ENCODE assay signal across 34 cellular contexts in genomic region chr12:61523276-61523992, GRCh38.
"Had no signal": no experiment of that assay in that cellular context is flagged by ENCODE, and none has a peak within 500 bp of the region (broad histone marks: within the 10 kb centered on the region; RNA-seq: fewer than 3 reads in every experiment).

No MANE protein-coding gene starts in this region.

- H3K4me3 Mint-ChIP-seq: activated B cell treated with CpG ODN at 0.5 μM for 24 hours; activated CD8-positive, alpha-beta memory T cell treated with anti-CD3 and anti-CD28 coated beads, Interleukin-2, amount 10 ng/mL, durations not matched to agents 7 days and 5 days; activated CD8-positive, alpha-beta T cell treated with anti-CD3 and anti-CD28 coated beads for 36 hours; activated naive CD4-positive, alpha-beta T cell treated with anti-CD3 and anti-CD28 coated beads for 36 hours; activated naive CD4-positive, alpha-beta T cell treated with anti-CD3 and anti-CD28 coated beads, Interleukin-2, amount 50 U/mL, for 24 hours; activated naive CD8-positive, alpha-beta T cell treated with anti-CD3 and anti-CD28 coated beads for 36 hours; activated naive CD8-positive, alpha-beta T cell treated with anti-CD3 and anti-CD28 coated beads, Interleukin-2, amount 50 U/mL, for 24 hours; activated T-helper 1 cell treated with anti-CD3 and anti-CD28 coated beads, Interleukin-12 subunit alpha, Interleukin-12 subunit beta, Interleukin-2, Interleukin-4 antibody, amounts not matched to agents 30 ng/mL and 10 ng/mL and 1 ng/mL, durations not matched to agents 14 hours and 24 hours and 36 hours had no signal

- ATAC-seq: activated CD4-positive, CD25-positive, alpha-beta regulatory T cell treated with anti-CD3 and anti-CD28 coated beads, Interleukin-2, amount 50 U/mL, for 24 hours; activated CD8-positive, alpha-beta memory T cell treated with anti-CD3 and anti-CD28 coated beads, Interleukin-2, amount 10 ng/mL, durations not matched to agents 7 days and 5 days; activated CD8-positive, alpha-beta T cell treated with anti-CD3 and anti-CD28 coated beads for 36 hours; activated naive CD8-positive, alpha-beta T cell treated with anti-CD3 and anti-CD28 coated beads, Interleukin-2, amount 50 U/mL, for 24 hours; body of pancreas; esophagus mucosa had no signal

- H3K27me3 Mint-ChIP-seq: activated B cell treated with CpG ODN at 0.5 μM for 24 hours; activated CD8-positive, alpha-beta memory T cell treated with anti-CD3 and anti-CD28 coated beads, Interleukin-2, amount 10 ng/mL, durations not matched to agents 7 days and 5 days; activated CD8-positive, alpha-beta T cell treated with anti-CD3 and anti-CD28 coated beads for 36 hours; activated naive CD8-positive, alpha-beta T cell treated with anti-CD3 and anti-CD28 coated beads, Interleukin-2, amount 50 U/mL, for 24 hours had no signal

- FAIRE-seq: colon, endometrium, endothelial cell of umbilical vein, frontal cortex had no signal

- H3K9me3 ChIP-seq: adrenal gland, body of pancreas had no signal

- H3K9me3 Mint-ChIP-seq: activated CD8-positive, alpha-beta T cell treated with anti-CD3 and anti-CD28 coated beads for 36 hours; activated naive CD4-positive, alpha-beta T cell treated with anti-CD3 and anti-CD28 coated beads for 36 hours; activated naive CD8-positive, alpha-beta T cell treated with anti-CD3 and anti-CD28 coated beads for 36 hours; activated T-helper 1 cell treated with anti-CD3 and anti-CD28 coated beads, Interleukin-12 subunit alpha, Interleukin-12 subunit beta, Interleukin-2, Interleukin-4 antibody, amounts not matched to agents 30 ng/mL and 10 ng/mL and 1 ng/mL, durations not matched to agents 14 hours and 24 hours and 36 hours had no signal

- H3K4me1 Mint-ChIP-seq: activated B cell treated with CpG ODN at 0.5 μM for 24 hours; activated CD8-positive, alpha-beta memory T cell treated with anti-CD3 and anti-CD28 coated beads, Interleukin-2, amount 10 ng/mL, durations not matched to agents 7 days and 5 days; activated naive CD4-positive, alpha-beta T cell treated with anti-CD3 and anti-CD28 coated beads, Interleukin-2, amount 50 U/mL, for 24 hours; activated naive CD8-positive, alpha-beta T cell treated with anti-CD3 and anti-CD28 coated beads for 36 hours; activated naive CD8-positive, alpha-beta T cell treated with anti-CD3 and anti-CD28 coated beads, Interleukin-2, amount 50 U/mL, for 24 hours had no signal

- H3K4me3 ChIP-seq: adrenal gland, body of pancreas had no signal

- H3K27me3 ChIP-seq: adrenal gland, body of pancreas had no signal

- H3K4me1 ChIP-seq: adrenal gland, body of pancreas had no signal

- H3K27ac ChIP-seq: adrenal gland, body of pancreas, WERI-Rb-1 had no signal

- H3K36me3 Mint-ChIP-seq: activated CD8-positive, alpha-beta memory T cell treated with anti-CD3 and anti-CD28 coated beads, Interleukin-2, amount 10 ng/mL, durations not matched to agents 7 days and 5 days; activated naive CD4-positive, alpha-beta T cell treated with anti-CD3 and anti-CD28 coated beads, Interleukin-2, amount 50 U/mL, for 24 hours; activated naive CD8-positive, alpha-beta T cell treated with anti-CD3 and anti-CD28 coated beads for 36 hours had no signal

- H3K36me3 ChIP-seq: adrenal gland, WERI-Rb-1 had no signal

- DNase-seq: activated B cell treated with CpG ODN at 0.5 μM for 24 hours; activated CD4-positive, alpha-beta T cell treated with anti-CD3 and anti-CD28 coated beads for 48 hours; activated CD4-positive, alpha-beta T cell treated with anti-CD3 and anti-CD28 coated beads, Interleukin-2, amount 50 U/mL, for 1 hour; activated CD4-positive, alpha-beta T cell treated with anti-CD3 and anti-CD28 coated beads, Interleukin-2, amount 50 U/mL, for 48 hours; activated CD8-positive, alpha-beta memory T cell treated with anti-CD3 and anti-CD28 coated beads, Interleukin-2, amount 10 ng/mL, durations not matched to agents 7 days and 5 days; activated CD8-positive, alpha-beta memory T cell treated with anti-CD3 and anti-CD28 coated beads, Interleukin-2, amount 50 U/mL, for 4 hours; activated CD8-positive, alpha-beta T cell treated with anti-CD3 and anti-CD28 coated beads for 36 hours; activated effector memory CD4-positive, alpha-beta T cell treated with anti-CD3 and anti-CD28 coated beads, Interleukin-2, amount 50 U/mL, for 16 hours; activated naive CD4-positive, alpha-beta T cell treated with anti-CD3 and anti-CD28 coated beads for 36 hours; activated naive CD8-positive, alpha-beta T cell treated with anti-CD3 and anti-CD28 coated beads for 36 hours; activated naive CD8-positive, alpha-beta T cell treated with anti-CD3 and anti-CD28 coated beads, Interleukin-2, amount 50 U/mL, for 24 hours; activated T-cell treated with anti-CD3 and anti-CD28 coated beads, Interleukin-2, amount 50 U/mL, for 1 hour; activated T-cell treated with anti-CD3 and anti-CD28 coated beads, Interleukin-2, amount 50 U/mL, for 48 hours; adrenal gland; amygdala; aorta; body of pancreas; caudate nucleus; cortex of kidney; dermis blood vessel endothelial cell; effector CD8-positive, alpha-beta T cell; foreskin fibroblast; head of caudate nucleus; T1000; WERI-Rb-1 had no signal

- H3K27ac Mint-ChIP-seq: activated B cell treated with CpG ODN at 0.5 μM for 24 hours; activated CD8-positive, alpha-beta memory T cell treated with anti-CD3 and anti-CD28 coated beads, Interleukin-2, amount 10 ng/mL, durations not matched to agents 7 days and 5 days; activated CD8-positive, alpha-beta T cell treated with anti-CD3 and anti-CD28 coated beads for 36 hours; activated naive CD4-positive, alpha-beta T cell treated with anti-CD3 and anti-CD28 coated beads for 36 hours; activated naive CD4-positive, alpha-beta T cell treated with anti-CD3 and anti-CD28 coated beads, Interleukin-2, amount 50 U/mL, for 24 hours; activated naive CD8-positive, alpha-beta T cell treated with anti-CD3 and anti-CD28 coated beads for 36 hours; activated naive CD8-positive, alpha-beta T cell treated with anti-CD3 and anti-CD28 coated beads, Interleukin-2, amount 50 U/mL, for 24 hours; activated T-helper 1 cell treated with anti-CD3 and anti-CD28 coated beads, Interleukin-12 subunit alpha, Interleukin-12 subunit beta, Interleukin-2, Interleukin-4 antibody, amounts not matched to agents 30 ng/mL and 10 ng/mL and 1 ng/mL, durations not matched to agents 14 hours and 24 hours and 36 hours; activated T-helper 2 cell treated with anti-CD3 and anti-CD28 coated beads, Interferon-gamma antibody, Interleukin-2, Interleukin-4, amounts not matched to agents 10 μg/mL and 5 μg/mL and 100 μg/mL, durations not matched to agents 14 hours and 24 hours and 36 hours had no signal
